1 cellular context compared by ENCODE assay signal in genomic region chr14:76346391-76347160, GRCh38.
A peak's percentile ranks its signal among the peaks of the same experiment; 100 is the strongest.
TF ChIP-seq lines count a peak whose summit lies in the region.

No MANE protein-coding gene starts in this region.

TF ChIP-seq in HepG2, 621 proteins besides CTCF, POLR2A, EP300 and RAD21 (continued from another document and continues in another):
- TF ChIP-seq E2F5 (CRISPR knock-in tag; conservative IDR thresholded peaks at IDR 0.05) (no peak), CREB1 (IDR thresholded peaks at IDR 0.05) (no peak), CREB1 (CRISPR knock-in tag; IDR thresholded peaks at IDR 0.05) (no peak), SALL1 (CRISPR knock-in tag; IDR thresholded peaks at IDR 0.05) (peak; percentile 57; the same call in 1 of the 2 replicates), ZNF468 (CRISPR knock-in tag; IDR thresholded peaks at IDR 0.05) (no peak), TP53 (CRISPR knock-in tag; conservative IDR thresholded peaks at IDR 0.05) (no peak), FLYWCH1 (CRISPR knock-in tag; IDR thresholded peaks at IDR 0.05) (no peak), ZZZ3 (CRISPR knock-in tag; IDR thresholded peaks at IDR 0.05; ENCODE audit: borderline replicate concordance) (no peak), NFE2L1 (CRISPR knock-in tag; IDR thresholded peaks at IDR 0.05; ENCODE audit: borderline replicate concordance) (no peak), IKZF1 (IDR thresholded peaks at IDR 0.05) (no peak), SP1 (IDR thresholded peaks at IDR 0.05) (no peak), SP1 (CRISPR knock-in tag; IDR thresholded peaks at IDR 0.05) (no peak), ZNF30 (CRISPR knock-in tag; IDR thresholded peaks at IDR 0.05) (no peak), NR2F1 (CRISPR knock-in tag; IDR thresholded peaks at IDR 0.05) (no peak), ZNF687 (CRISPR knock-in tag; IDR thresholded peaks at IDR 0.05) (peak; percentile 49), HIVEP1 (CRISPR knock-in tag; IDR thresholded peaks at IDR 0.05) (0 out of 2 replicates have a peak, but pooled peaks have one; percentile 30), KDM2A (CRISPR knock-in tag; IDR thresholded peaks at IDR 0.05; ENCODE audit: borderline replicate concordance, low read depth) (no peak), ZNF775 (CRISPR knock-in tag; IDR thresholded peaks at IDR 0.05; ENCODE audit: borderline replicate concordance) (no peak), NFYC (CRISPR knock-in tag; IDR thresholded peaks at IDR 0.05) (no peak), GABPB1 (CRISPR knock-in tag; IDR thresholded peaks at IDR 0.05) (peak; percentile 28; the same call in 1 of the 2 replicates), FOXA3 (CRISPR knock-in tag; IDR thresholded peaks at IDR 0.05) (0 out of 2 replicates have a peak, but pooled peaks have one; percentile 12), ZNF282 (IDR thresholded peaks at IDR 0.05; ENCODE audit: partially characterized antibody) (no peak), TBX3 (IDR thresholded peaks at IDR 0.05; ENCODE audit: borderline replicate concordance) (peak; percentile 30; the same call in 1 of the 2 replicates), RCOR2 (CRISPR knock-in tag; IDR thresholded peaks at IDR 0.05) (no peak), MAX (IDR thresholded peaks at IDR 0.05) (peak; percentile 69), FOXP1 (IDR thresholded peaks at IDR 0.05) (no peak), FOXP1 (CRISPR knock-in tag; IDR thresholded peaks at IDR 0.05) (0 out of 2 replicates have a peak, but pooled peaks have one; percentile 21), PRDM15 (CRISPR knock-in tag; IDR thresholded peaks at IDR 0.05) (no peak), PPARG (CRISPR knock-in tag; conservative IDR thresholded peaks at IDR 0.05) (no peak), GPBP1L1 (CRISPR knock-in tag; IDR thresholded peaks at IDR 0.05) (no peak), ESRRA (CRISPR knock-in tag; IDR thresholded peaks at IDR 0.05; ENCODE audit: low read depth) (no peak), GTF3A (CRISPR knock-in tag; conservative IDR thresholded peaks at IDR 0.05) (no peak), HCFC1 (IDR thresholded peaks at IDR 0.05; ENCODE audit: low read depth, low read length) (no peak), ATF7 (IDR thresholded peaks at IDR 0.05) (no peak), ATF7 (CRISPR knock-in tag; IDR thresholded peaks at IDR 0.05) (no peak), ZNF782 (CRISPR knock-in tag; IDR thresholded peaks at IDR 0.05; ENCODE audit: borderline replicate concordance) (no peak), RARG (CRISPR knock-in tag; IDR thresholded peaks at IDR 0.05; ENCODE audit: low read depth) (no peak), ZNF20 (CRISPR knock-in tag; IDR thresholded peaks at IDR 0.05) (no peak), ZKSCAN8 (CRISPR knock-in tag; IDR thresholded peaks at IDR 0.05; ENCODE audit: borderline replicate concordance) (no peak)
- TF ChIP-seq, protein P1, sequence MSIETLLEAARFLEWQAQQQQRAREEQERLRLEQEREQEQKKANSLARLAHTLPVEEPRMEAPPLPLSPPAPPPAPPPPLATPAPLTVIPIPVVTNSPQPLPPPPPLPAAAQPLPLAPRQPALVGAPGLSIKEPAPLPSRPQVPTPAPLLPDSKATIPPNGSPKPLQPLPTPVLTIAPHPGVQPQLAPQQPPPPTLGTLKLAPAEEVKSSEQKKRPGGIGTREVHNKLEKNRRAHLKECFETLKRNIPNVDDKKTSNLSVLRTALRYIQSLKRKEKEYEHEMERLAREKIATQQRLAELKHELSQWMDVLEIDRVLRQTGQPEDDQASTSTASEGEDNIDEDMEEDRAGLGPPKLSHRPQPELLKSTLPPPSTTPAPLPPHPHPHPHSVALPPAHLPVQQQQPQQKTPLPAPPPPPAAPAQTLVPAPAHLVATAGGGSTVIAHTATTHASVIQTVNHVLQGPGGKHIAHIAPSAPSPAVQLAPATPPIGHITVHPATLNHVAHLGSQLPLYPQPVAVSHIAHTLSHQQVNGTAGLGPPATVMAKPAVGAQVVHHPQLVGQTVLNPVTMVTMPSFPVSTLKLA (IDR thresholded peaks at IDR 0.05) = peak; percentile 42; the same call in 1 of the 2 replicates
- TF ChIP-seq, protein P2, sequence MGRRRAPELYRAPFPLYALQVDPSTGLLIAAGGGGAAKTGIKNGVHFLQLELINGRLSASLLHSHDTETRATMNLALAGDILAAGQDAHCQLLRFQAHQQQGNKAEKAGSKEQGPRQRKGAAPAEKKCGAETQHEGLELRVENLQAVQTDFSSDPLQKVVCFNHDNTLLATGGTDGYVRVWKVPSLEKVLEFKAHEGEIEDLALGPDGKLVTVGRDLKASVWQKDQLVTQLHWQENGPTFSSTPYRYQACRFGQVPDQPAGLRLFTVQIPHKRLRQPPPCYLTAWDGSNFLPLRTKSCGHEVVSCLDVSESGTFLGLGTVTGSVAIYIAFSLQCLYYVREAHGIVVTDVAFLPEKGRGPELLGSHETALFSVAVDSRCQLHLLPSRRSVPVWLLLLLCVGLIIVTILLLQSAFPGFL (CRISPR knock-in tag; IDR thresholded peaks at IDR 0.05) = no peak
- TF ChIP-seq, protein P3, sequence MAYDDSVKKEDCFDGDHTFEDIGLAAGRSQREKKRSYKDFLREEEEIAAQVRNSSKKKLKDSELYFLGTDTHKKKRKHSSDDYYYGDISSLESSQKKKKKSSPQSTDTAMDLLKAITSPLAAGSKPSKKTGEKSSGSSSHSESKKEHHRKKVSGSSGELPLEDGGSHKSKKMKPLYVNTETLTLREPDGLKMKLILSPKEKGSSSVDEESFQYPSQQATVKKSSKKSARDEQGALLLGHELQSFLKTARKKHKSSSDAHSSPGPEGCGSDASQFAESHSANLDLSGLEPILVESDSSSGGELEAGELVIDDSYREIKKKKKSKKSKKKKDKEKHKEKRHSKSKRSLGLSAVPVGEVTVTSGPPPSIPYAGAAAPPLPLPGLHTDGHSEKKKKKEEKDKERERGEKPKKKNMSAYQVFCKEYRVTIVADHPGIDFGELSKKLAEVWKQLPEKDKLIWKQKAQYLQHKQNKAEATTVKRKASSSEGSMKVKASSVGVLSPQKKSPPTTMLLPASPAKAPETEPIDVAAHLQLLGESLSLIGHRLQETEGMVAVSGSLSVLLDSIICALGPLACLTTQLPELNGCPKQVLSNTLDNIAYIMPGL (CRISPR knock-in tag; IDR thresholded peaks at IDR 0.05; ENCODE audit: borderline replicate concordance in 1 of 2, low read depth in 1 of 2) = no peak
- TF ChIP-seq, protein P4, sequence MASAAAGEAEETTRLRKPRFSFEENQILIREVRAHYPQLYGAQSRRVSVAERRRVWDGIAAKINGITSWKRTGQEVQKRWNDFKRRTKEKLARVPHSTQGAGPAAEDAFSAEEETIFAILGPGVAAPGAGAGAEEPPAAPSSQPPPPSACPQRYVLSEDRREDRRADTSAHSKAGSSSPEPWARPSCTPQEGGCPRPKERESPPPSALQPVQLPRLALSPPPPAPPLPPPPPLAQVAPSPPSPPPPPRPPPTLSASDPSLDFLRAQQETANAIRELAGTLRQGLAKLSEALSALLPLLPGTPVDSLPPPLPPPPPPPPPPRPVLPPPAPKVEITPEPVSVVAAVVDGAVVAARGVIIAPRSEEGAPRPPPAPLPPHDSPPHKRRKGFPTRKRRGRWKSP (CRISPR knock-in tag; IDR thresholded peaks at IDR 0.05) = no peak
- TF ChIP-seq, protein P5, sequence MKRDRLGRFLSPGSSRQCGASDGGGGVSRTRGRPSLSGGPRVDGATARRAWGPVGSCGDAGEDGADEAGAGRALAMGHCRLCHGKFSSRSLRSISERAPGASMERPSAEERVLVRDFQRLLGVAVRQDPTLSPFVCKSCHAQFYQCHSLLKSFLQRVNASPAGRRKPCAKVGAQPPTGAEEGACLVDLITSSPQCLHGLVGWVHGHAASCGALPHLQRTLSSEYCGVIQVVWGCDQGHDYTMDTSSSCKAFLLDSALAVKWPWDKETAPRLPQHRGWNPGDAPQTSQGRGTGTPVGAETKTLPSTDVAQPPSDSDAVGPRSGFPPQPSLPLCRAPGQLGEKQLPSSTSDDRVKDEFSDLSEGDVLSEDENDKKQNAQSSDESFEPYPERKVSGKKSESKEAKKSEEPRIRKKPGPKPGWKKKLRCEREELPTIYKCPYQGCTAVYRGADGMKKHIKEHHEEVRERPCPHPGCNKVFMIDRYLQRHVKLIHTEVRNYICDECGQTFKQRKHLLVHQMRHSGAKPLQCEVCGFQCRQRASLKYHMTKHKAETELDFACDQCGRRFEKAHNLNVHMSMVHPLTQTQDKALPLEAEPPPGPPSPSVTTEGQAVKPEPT (CRISPR knock-in tag; IDR thresholded peaks at IDR 0.05; ENCODE audit: low read depth) = no peak
